In the genomic region with DNA sequence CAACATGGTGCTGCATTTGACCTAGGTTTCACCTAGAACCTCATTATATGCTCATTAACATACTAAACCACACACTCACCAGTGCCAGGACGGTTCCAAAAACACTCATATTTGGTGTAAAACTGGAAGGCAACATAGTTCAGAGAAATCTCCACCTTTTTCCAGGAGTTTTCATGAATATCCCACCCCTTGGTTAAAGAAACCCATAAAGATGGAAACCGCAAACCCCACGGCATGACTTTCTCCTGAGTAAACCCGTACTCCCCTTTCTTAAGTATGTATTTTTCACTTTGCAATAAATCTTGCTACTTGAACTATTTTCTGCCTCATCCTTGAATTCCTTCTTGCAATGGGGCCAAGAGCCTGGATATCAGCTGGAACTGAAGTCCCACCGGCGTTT, we compare ENCODE assay signal across 17 cellular contexts.
DNase-seq lines count a peak whose midpoint lies in the region; TF ChIP-seq lines count a peak whose summit lies in the region.
"Had no signal": no experiment of that assay in that cellular context is flagged by ENCODE, and none has a peak within 500 bp of the region (broad histone marks: within the 10 kb centered on the region; RNA-seq: fewer than 3 reads in every experiment).

No MANE protein-coding gene starts in this region.

- H4K20me1 ChIP-seq in osteoblast (ENCODE audit: insufficient read depth, low read length): peaks cover 30% of the 10 kb centered on the region
- H4K20me1 ChIP-seq: BLaER1 treated with 17β-estradiol and CSF1 and Interleukin-3, amounts not matched to agents 10 nM and 100 nM had no signal

- no peak overlapping the region for H3K18ac ChIP-seq in trophoblast cell (ENCODE audit: low read length)

- H4K8ac ChIP-seq in trophoblast cell (ENCODE audit: low read depth, low read length): no peak overlapping the region

- H3K14ac ChIP-seq in trophoblast cell (ENCODE audit: low read length): no peak overlapping the region

- H2BK12ac ChIP-seq in trophoblast cell (ENCODE audit: low read length): no peak overlapping the region

- no peak overlapping the region for H4K91ac ChIP-seq in trophoblast cell (ENCODE audit: low read depth, low read length)

- no peak overlapping the region for H3K4me3 ChIP-seq in AG09309 (ENCODE audit: control insufficient read depth, low read depth, low read length)
- no peak overlapping the region for H3K4me3 ChIP-seq in osteoblast (ENCODE audit: insufficient read depth, low read length)
- H3K4me3 ChIP-seq in brain microvascular endothelial cell (ENCODE audit: low read depth, low read length): no peak overlapping the region
- no peak overlapping the region for H3K4me3 ChIP-seq in trophoblast cell (ENCODE audit: low read depth, low read length)
- H3K4me3 ChIP-seq: BLaER1 treated with 17β-estradiol and CSF1 and Interleukin-3, amounts not matched to agents 10 nM and 100 nM; GM23338 had no signal

- H2AK5ac ChIP-seq in trophoblast cell (ENCODE audit: low read length): no peak overlapping the region

- H3K9ac ChIP-seq in trophoblast cell (ENCODE audit: low read length): no peak overlapping the region
- H3K9ac ChIP-seq: BLaER1 treated with 17β-estradiol and CSF1 and Interleukin-3, amounts not matched to agents 10 nM and 100 nM had no signal

- TF ChIP-seq CTCF in AG09309 (IDR thresholded peaks at IDR 0.05; ENCODE audit: control insufficient read depth, insufficient read depth, low read depth, low read length, missing control alignments) (no peak), osteoblast (IDR thresholded peaks at IDR 0.05; ENCODE audit: extremely low read depth, low read depth, low read length) (no peak), brain microvascular endothelial cell (IDR thresholded peaks at IDR 0.05; ENCODE audit: low read depth, low read length, missing control alignments) (no peak)

- H3K79me2 ChIP-seq in osteoblast (ENCODE audit: insufficient read depth, low read length): peaks cover 7% of the 10 kb centered on the region
- H3K79me2 ChIP-seq in trophoblast cell (ENCODE audit: control insufficient read depth, insufficient read depth, low read length, poor library complexity): no peaks in the 10 kb centered on the region

- no peak overlapping the region for H4K12ac ChIP-seq in trophoblast cell (ENCODE audit: low read depth, low read length)

- no peak overlapping the region for H2BK120ac ChIP-seq in trophoblast cell (ENCODE audit: insufficient read depth, low read length, poor library complexity)

- no CpG with 5 or more reads among the region's 6 CpGs for WGBS in trophoblast cell (ENCODE audit: extremely low coverage, insufficient coverage, insufficient read length)

- DNase-seq in AG09309 (ENCODE audit: low read depth): peak; percentile 62
- peak; percentile 60 for DNase-seq in M059J (ENCODE audit: low read depth)
- peak; percentile 86 for DNase-seq in amniotic epithelial cell (ENCODE audit: low read depth)
- no peak for DNase-seq in osteoblast (ENCODE audit: insufficient read length, low spot score, missing footprints)
- no peak for DNase-seq in brain microvascular endothelial cell
- DNase-seq in trophoblast cell: no peak
- DNase-seq in DMS79 (lab: John Stamatoyannopoulos, UW): no peak
- DNase-seq: AML-193; BE2C; CD4-positive, alpha-beta T cell; CD8-positive, alpha-beta memory T cell; DMS 273 treated with DMSO at 0.1 percent for 48 hours; DMS79 treated with DMSO at 0.1 percent for 48 hours; H9 had no signal

- H2AFZ ChIP-seq in osteoblast (ENCODE audit: low read length): no peak overlapping the region
- H2AFZ ChIP-seq in trophoblast cell (ENCODE audit: insufficient read depth, low read length, poor library complexity): no peak overlapping the region
- H2AFZ ChIP-seq: GM23338 had no signal

- H3K27me3 ChIP-seq in osteoblast (ENCODE audit: insufficient read depth, low read length) (no peaks in the 10 kb centered on the region), brain microvascular endothelial cell (replicated peaks) (no peaks in the 10 kb centered on the region), trophoblast cell (ENCODE audit: insufficient read depth, low read length) (no peaks in the 10 kb centered on the region)
- H3K27me3 ChIP-seq: BE2C; BLaER1 treated with 17β-estradiol and CSF1 and Interleukin-3, amounts not matched to agents 10 nM and 100 nM had no signal

- H3K79me1 ChIP-seq in trophoblast cell (ENCODE audit: low read length): no peaks in the 10 kb centered on the region

- H3K4me2 ChIP-seq in osteoblast (ENCODE audit: insufficient read depth, low read length) (peak overlapping the region; percentile 12), trophoblast cell (ENCODE audit: low read length) (no peak overlapping the region)
- H3K4me2 ChIP-seq: BLaER1 treated with 17β-estradiol and CSF1 and Interleukin-3, amounts not matched to agents 10 nM and 100 nM; GM23338 had no signal

- H3K9me3 ChIP-seq in osteoblast (ENCODE audit: low read depth, low read length) (no peaks in the 10 kb centered on the region), trophoblast cell (ENCODE audit: insufficient read depth, low read depth, low read length) (no peaks in the 10 kb centered on the region)
- H3K9me3 ChIP-seq: BE2C had no signal

- no peak overlapping the region for H2BK5ac ChIP-seq in trophoblast cell (ENCODE audit: low read depth, low read length, poor library complexity)

- H3K4ac ChIP-seq in trophoblast cell (ENCODE audit: low read depth, low read length): no peak overlapping the region

- no peak overlapping the region for H3K23ac ChIP-seq in trophoblast cell (ENCODE audit: low read length)

- H3K4me1 ChIP-seq in osteoblast (ENCODE audit: insufficient read depth, low read length) (peaks cover under 1% of the 10 kb centered on the region), trophoblast cell (ENCODE audit: control insufficient read depth in 1 of 2, insufficient read depth in 2 of 2, low read length in 2 of 2) (no peaks in the 10 kb centered on the region)
- H3K4me1 ChIP-seq: BE2C; BLaER1 treated with 17β-estradiol and CSF1 and Interleukin-3, amounts not matched to agents 10 nM and 100 nM had no signal

- in situ Hi-C loops in brain microvascular endothelial cell (cut with HindIII; ENCODE audit: low pct_ligation_motif_present, low sequenced_read_pairs): no loop called here

- H3K27ac ChIP-seq in osteoblast (ENCODE audit: low read depth, low read length): no peak overlapping the region
- H3K27ac ChIP-seq in brain microvascular endothelial cell: no peak overlapping the region
- H3K27ac ChIP-seq in trophoblast cell (ENCODE audit: low read depth, low read length): no peak overlapping the region
- H3K27ac ChIP-seq: 22Rv1; BLaER1 treated with 17β-estradiol and CSF1 and Interleukin-3, amounts not matched to agents 10 nM and 100 nM had no signal

- H3K36me3 ChIP-seq in osteoblast (ENCODE audit: insufficient read depth, low read length) (no peaks in the 10 kb centered on the region), brain microvascular endothelial cell (replicated peaks) (no peaks in the 10 kb centered on the region), trophoblast cell (ENCODE audit: control insufficient read depth in 1 of 2, insufficient read depth in 2 of 2, low read length in 2 of 2) (no peaks in the 10 kb centered on the region)
- H3K36me3 ChIP-seq: BE2C; BLaER1 treated with 17β-estradiol and CSF1 and Interleukin-3, amounts not matched to agents 10 nM and 100 nM had no signal

Comparison
In these comparisons a context has a peak if more than half of its experiments do, and no peak if none do; other contexts are left out.
1. DNase-seq: peak in AG09309 (single experiment), M059J (single experiment) and amniotic epithelial cell (single experiment); none in osteoblast (single experiment), brain microvascular endothelial cell (single experiment), trophoblast cell (0 of 2) and DMS79 (single experiment).